In the genomic region with DNA sequence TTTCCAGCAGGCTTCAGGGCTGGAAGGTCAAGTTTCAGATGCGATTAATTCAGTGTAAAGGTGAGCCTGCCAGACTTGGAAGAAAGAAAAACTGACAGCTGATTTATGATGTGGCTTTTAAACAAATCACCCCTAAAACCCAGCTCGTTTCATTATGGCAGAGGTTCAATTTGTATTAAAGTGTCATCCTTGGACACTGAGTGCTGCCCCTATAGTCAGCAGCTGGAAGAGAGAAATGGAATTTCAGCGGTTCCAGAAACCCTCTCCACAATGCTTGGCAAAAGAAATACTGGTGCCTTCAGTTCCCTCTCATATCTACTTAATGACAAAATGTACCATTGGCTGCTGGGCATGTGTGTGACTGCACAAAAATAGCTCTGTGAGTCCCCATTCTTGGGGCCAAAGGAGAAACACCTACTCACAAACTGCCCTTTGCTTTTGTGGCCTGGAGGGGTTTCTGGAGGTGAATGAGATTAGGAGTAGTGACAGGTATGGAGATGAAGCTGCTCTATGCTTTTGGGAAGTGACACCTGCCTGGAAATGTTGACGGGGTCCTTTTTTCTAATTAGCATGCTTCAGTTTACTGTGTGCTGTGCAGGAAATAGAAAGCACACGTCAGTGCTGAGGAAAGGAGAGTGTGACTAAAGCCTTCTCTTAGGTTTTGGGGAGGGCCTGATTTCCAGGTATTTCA, we compare ENCODE assay signal across 1 cellular context.
TF ChIP-seq lines count a peak whose summit lies in the region.

No MANE protein-coding gene starts in this region.

TF ChIP-seq in SK-N-SH treated with all-trans-retinoic acid at 6 μM for 48 hours, 23 proteins besides CTCF, POLR2A, EP300 and RAD21 (continued from another document):
- no peak for TF ChIP-seq ARNTL (CRISPR knock-in tag; IDR thresholded peaks at IDR 0.05; ENCODE audit: borderline replicate concordance, low read depth)
- TF ChIP-seq ZNF70 (CRISPR knock-in tag; IDR thresholded peaks at IDR 0.05): no peak
- TF ChIP-seq, protein P1, sequence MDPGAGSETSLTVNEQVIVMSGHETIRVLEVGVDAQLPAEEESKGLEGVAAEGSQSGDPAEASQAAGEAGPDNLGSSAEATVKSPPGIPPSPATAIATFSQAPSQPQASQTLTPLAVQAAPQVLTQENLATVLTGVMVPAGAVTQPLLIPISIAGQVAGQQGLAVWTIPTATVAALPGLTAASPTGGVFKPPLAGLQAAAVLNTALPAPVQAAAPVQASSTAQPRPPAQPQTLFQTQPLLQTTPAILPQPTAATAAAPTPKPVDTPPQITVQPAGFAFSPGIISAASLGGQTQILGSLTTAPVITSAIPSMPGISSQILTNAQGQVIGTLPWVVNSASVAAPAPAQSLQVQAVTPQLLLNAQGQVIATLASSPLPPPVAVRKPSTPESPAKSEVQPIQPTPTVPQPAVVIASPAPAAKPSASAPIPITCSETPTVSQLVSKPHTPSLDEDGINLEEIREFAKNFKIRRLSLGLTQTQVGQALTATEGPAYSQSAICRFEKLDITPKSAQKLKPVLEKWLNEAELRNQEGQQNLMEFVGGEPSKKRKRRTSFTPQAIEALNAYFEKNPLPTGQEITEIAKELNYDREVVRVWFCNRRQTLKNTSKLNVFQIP (CRISPR knock-in tag; IDR thresholded peaks at IDR 0.05; ENCODE audit: borderline replicate concordance, low read depth): no peak
- no peak for TF ChIP-seq TOX (CRISPR knock-in tag; IDR thresholded peaks at IDR 0.05; ENCODE audit: borderline replicate concordance)
- TF ChIP-seq OSR1 (CRISPR knock-in tag; IDR thresholded peaks at IDR 0.05): no peak
- no peak for TF ChIP-seq ISL1 (CRISPR knock-in tag; IDR thresholded peaks at IDR 0.05)
- TF ChIP-seq RARB (CRISPR knock-in tag; IDR thresholded peaks at IDR 0.05): no peak
- no peak for TF ChIP-seq TCF4 (CRISPR knock-in tag; IDR thresholded peaks at IDR 0.05; ENCODE audit: borderline replicate concordance)
